2 cellular contexts compared by ENCODE assay signal in genomic region chr4:87884976-87885574, GRCh38.
TF ChIP-seq lines count a peak whose summit lies in the region.

No MANE protein-coding gene starts in this region.

TF ChIP-seq in K562, 482 proteins besides CTCF, POLR2A, EP300 and RAD21:
- TF ChIP-seq USF2 (CRISPR knock-in tag; IDR thresholded peaks at IDR 0.05): 0 out of 2 replicates have a peak, but pooled peaks have one; percentile 10
- TF ChIP-seq ZFP30 (CRISPR knock-in tag; IDR thresholded peaks at IDR 0.05; ENCODE audit: borderline replicate concordance): no peak

TF ChIP-seq in GM23338, 12 proteins besides CTCF, POLR2A, EP300 and RAD21 (continued from another document):
- TF ChIP-seq REST (IDR thresholded peaks at IDR 0.05; ENCODE audit: unreplicated experiment): no peak
- no peak for TF ChIP-seq JUNB (IDR thresholded peaks at IDR 0.05; ENCODE audit: unreplicated experiment)
- no peak for TF ChIP-seq ZNF462 (CRISPR knock-in tag; IDR thresholded peaks at IDR 0.05)
- TF ChIP-seq ZNF331 (CRISPR knock-in tag; IDR thresholded peaks at IDR 0.05; ENCODE audit: low read depth): no peak
- no peak for TF ChIP-seq ZNF114 (CRISPR knock-in tag; IDR thresholded peaks at IDR 0.05)
- TF ChIP-seq CREB1 (CRISPR knock-in tag; IDR thresholded peaks at IDR 0.05; ENCODE audit: low read depth): no peak
- TF ChIP-seq STAT1 (IDR thresholded peaks at IDR 0.05; ENCODE audit: unreplicated experiment): no peak
- TF ChIP-seq ETS1 (IDR thresholded peaks at IDR 0.05): no peak
- no peak for TF ChIP-seq EZH2phosphoT487 (IDR thresholded peaks at IDR 0.05; ENCODE audit: unreplicated experiment)
- TF ChIP-seq NANOG (IDR thresholded peaks at IDR 0.05; ENCODE audit: borderline replicate concordance): no peak
- TF ChIP-seq POLR2AphosphoS5 (IDR thresholded peaks at IDR 0.05; ENCODE audit: low read depth): no peak
